In genomic region chr17:7469843-7470242, GRCh38 we compare ENCODE assay signal across 14 cellular contexts. TPM values are rescaled to one million over a fixed set of nuclear protein-coding genes. Genes with fewer than 3 reads are reported as not detected.
"Had no signal": no experiment of that assay in that cellular context is flagged by ENCODE, and none has a peak within 500 bp of the region (broad histone marks: within the 10 kb centered on the region; RNA-seq: fewer than 3 reads in every experiment).

No MANE protein-coding gene starts in this region.

RNA-seq across cellular contexts. Expression of gene SLC35G6, which starts 11.4 kb away (rescaled TPM):
- total RNA-seq: activated B cell treated with CpG ODN at 0.5 μM for 24 hours; activated CD4-positive, alpha-beta memory T cell treated with anti-CD3 and anti-CD28 coated beads for 36 hours; activated CD4-positive, alpha-beta T cell treated with anti-CD3 and anti-CD28 coated beads, Interleukin-2, amount 10 ng/mL, durations not matched to agents 24 days and 14 days; activated CD8-positive, alpha-beta memory T cell treated with anti-CD3 and anti-CD28 coated beads for 36 hours; activated CD8-positive, alpha-beta T cell treated with anti-CD3 and anti-CD28 coated beads for 36 hours; activated naive CD4-positive, alpha-beta T cell treated with anti-CD3 and anti-CD28 coated beads for 36 hours; activated naive CD4-positive, alpha-beta T cell treated with anti-CD3 and anti-CD28 coated beads, Interleukin-2, amount 50 U/mL, for 72 hours; activated naive CD8-positive, alpha-beta T cell treated with anti-CD3 and anti-CD28 coated beads for 36 hours; activated T-cell treated with anti-CD3 and anti-CD28 coated beads, Interleukin-2, amount 50 U/mL, for 4 hours; activated T-helper 1 cell treated with anti-CD3 and anti-CD28 coated beads, Interleukin-12 subunit alpha, Interleukin-12 subunit beta, Interleukin-2, Interleukin-4 antibody, amounts not matched to agents 30 ng/mL and 10 ng/mL and 1 ng/mL, durations not matched to agents 14 hours and 24 hours and 36 hours; activated T-helper 17 cell treated with anti-CD3 and anti-CD28 coated beads, Interleukin-2, amount 50 U/mL, for 72 hours; ascending aorta; breast epithelium; cardiac septum had no signal
